1 cellular context compared by ENCODE assay signal in genomic region chr1:109765896-109766615, GRCh38.
TF ChIP-seq lines count a peak whose summit lies in the region.

No MANE protein-coding gene starts in this region.

TF ChIP-seq in IMR-90, 13 proteins besides CTCF, POLR2A, EP300 and RAD21:
- TF ChIP-seq SMC3 (IDR thresholded peaks at IDR 0.05; ENCODE audit: low read depth, low read length) (no peak), CHD1 (IDR thresholded peaks at IDR 0.05; ENCODE audit: low read depth, low read length) (no peak), CEBPB (IDR thresholded peaks at IDR 0.05; ENCODE audit: low read depth, low read length) (no peak), NFE2L2 (IDR thresholded peaks at IDR 0.05; ENCODE audit: low read depth, low read length) (no peak)
TF ChIP-seq in IMR-90: peak in this region for 0.
